Comparison of ENCODE assay signal across 29 cellular contexts in genomic region chr13:90615767-90616166, GRCh38.
"Had no signal": no experiment of that assay in that cellular context is flagged by ENCODE, and none has a peak within 500 bp of the region (broad histone marks: within the 10 kb centered on the region; RNA-seq: fewer than 3 reads in every experiment).

No MANE protein-coding gene starts in this region.

- H3K4me3 Mint-ChIP-seq: dendritic cell treated with granulocyte-macrophage colony-stimulating factor and Interleukin-4, amounts not matched to agents 40 ng/mL and 50 ng/mL, for 4 days; effector memory CD8-positive, alpha-beta T cell; endodermal cell had no signal

- ATAC-seq: effector memory CD8-positive, alpha-beta T cell; esophagus mucosa; foreskin keratinocyte; gastrocnemius medialis; gastroesophageal sphincter; heart left ventricle; heart right ventricle had no signal

- H3K36me3 ChIP-seq: colonic mucosa, esophagus muscularis mucosa, esophagus squamous epithelium, gastrocnemius medialis, gastroesophageal sphincter, heart left ventricle, heart right ventricle had no signal

- H3K4me1 ChIP-seq: colonic mucosa, esophagus muscularis mucosa, esophagus squamous epithelium, foreskin keratinocyte, gastrocnemius medialis, gastroesophageal sphincter, heart left ventricle, heart right ventricle had no signal

- H2AFZ ChIP-seq: hepatocyte had no signal

- H3K27ac ChIP-seq: colonic mucosa, coronary artery, dorsolateral prefrontal cortex, epithelial cell of prostate, esophagus muscularis mucosa, esophagus squamous epithelium, foreskin keratinocyte, gastrocnemius medialis, gastroesophageal sphincter, heart left ventricle, heart right ventricle, hepatocyte had no signal

- H3K79me2 ChIP-seq: hepatocyte had no signal

- H3K4me2 ChIP-seq: hepatocyte had no signal

- H3K9me3 Mint-ChIP-seq: effector memory CD8-positive, alpha-beta T cell had no signal

- H3K27me3 Mint-ChIP-seq: dendritic cell treated with granulocyte-macrophage colony-stimulating factor and Interleukin-4, amounts not matched to agents 40 ng/mL and 50 ng/mL, for 4 days; effector memory CD8-positive, alpha-beta T cell had no signal

- DNase-seq: colonic mucosa; cortex of kidney; dermis blood vessel endothelial cell; dorsolateral prefrontal cortex; effector CD4-positive, alpha-beta T cell; effector CD8-positive, alpha-beta T cell; effector memory CD4-positive, alpha-beta T cell; effector memory CD8-positive, alpha-beta T cell; endodermal cell; erythroblast; esophagus squamous epithelium; foreskin fibroblast; foreskin keratinocyte; foreskin melanocyte; gastrocnemius medialis; glutamatergic neuron; head of caudate nucleus; heart left ventricle; heart right ventricle had no signal

- H3K27ac Mint-ChIP-seq: dendritic cell treated with granulocyte-macrophage colony-stimulating factor and Interleukin-4, amounts not matched to agents 40 ng/mL and 50 ng/mL, for 4 days; effector memory CD8-positive, alpha-beta T cell; endodermal cell had no signal

- H3K4me3 ChIP-seq: colonic mucosa, coronary artery, dorsolateral prefrontal cortex, esophagus muscularis mucosa, esophagus squamous epithelium, gastrocnemius medialis, gastroesophageal sphincter, heart left ventricle, heart right ventricle, hepatocyte had no signal

- FAIRE-seq: endometrium, endothelial cell of umbilical vein, frontal cortex had no signal

- H3K9me3 ChIP-seq: colonic mucosa, esophagus muscularis mucosa, gastrocnemius medialis, gastroesophageal sphincter, heart left ventricle had no signal

- H3K27me3 ChIP-seq: colonic mucosa, dorsolateral prefrontal cortex, esophagus muscularis mucosa, esophagus squamous epithelium, foreskin keratinocyte, gastrocnemius medialis, gastroesophageal sphincter, heart left ventricle, heart right ventricle, hepatocyte had no signal
